8 cellular contexts compared by ENCODE assay signal in the genomic region with DNA sequence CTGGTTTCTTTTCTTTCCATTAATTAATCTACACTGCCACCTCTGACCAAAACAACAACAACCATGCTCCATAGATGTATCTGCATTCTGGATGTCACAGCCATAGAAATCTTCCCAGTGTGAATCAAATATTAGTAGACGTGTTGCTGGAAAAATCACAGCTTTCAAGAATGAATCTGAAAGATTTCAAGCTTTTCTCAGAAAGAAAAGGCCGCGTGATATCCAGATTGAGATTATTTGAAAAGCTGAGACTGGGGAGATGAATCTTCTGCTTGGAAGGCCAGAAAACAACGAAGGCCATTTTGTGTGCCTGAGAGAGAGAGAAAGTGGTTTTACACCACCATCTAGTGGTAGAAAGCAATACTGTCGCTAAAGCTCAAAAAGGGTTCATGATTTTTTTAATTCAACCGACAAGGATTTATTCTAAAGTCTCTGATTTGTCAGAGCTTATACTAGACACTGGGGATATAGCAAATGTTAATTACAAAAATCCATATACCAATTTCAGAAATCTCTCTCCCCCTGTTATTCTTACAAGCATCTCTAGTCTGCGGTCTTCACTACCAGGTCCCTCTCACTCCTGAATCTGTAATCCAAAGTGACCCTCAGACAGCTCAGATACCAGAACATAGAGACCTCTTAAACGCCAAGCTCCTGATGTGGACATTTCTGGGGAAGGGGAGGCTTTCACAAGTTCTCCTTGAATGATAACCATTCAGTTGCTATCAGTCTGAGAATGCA.
A peak's percentile ranks its signal among the peaks of the same experiment; 100 is the strongest.
DNase-seq lines count a peak whose midpoint lies in the region; ATAC-seq and TF ChIP-seq lines count a peak whose summit lies in the region.

No MANE protein-coding gene starts in this region.

- no peak overlapping the region for H3K4me3 ChIP-seq in parathyroid adenoma (ENCODE audit: low read depth, low read length)

- H3K79me2 ChIP-seq in parathyroid adenoma: no peaks in the 10 kb centered on the region

- peak; percentile 55 for DNase-seq in Daoy (ENCODE audit: low read depth)
- DNase-seq in NCI-H526 treated with DMSO at 0.1 percent for 48 hours (lab: John Stamatoyannopoulos, UW): peak; percentile 40
- DNase-seq in germinal center (ENCODE audit: low spot score): peak; percentile 68
- DNase-seq in effector CD8-positive, alpha-beta T cell (lab: John Stamatoyannopoulos, UW): no peak

- no peaks in the 10 kb centered on the region for H3K9me3 Mint-ChIP-seq in activated T-helper 17 cell treated with anti-CD3 and anti-CD28 coated beads, Interleukin-2, amount 50 U/mL, for 72 hours

- no peaks in the 10 kb centered on the region for H3K4me1 ChIP-seq in parathyroid adenoma

- peak overlapping the region; percentile 25 for H3K4me2 ChIP-seq in parathyroid adenoma (ENCODE audit: low read length)

- no peaks in the 10 kb centered on the region for H3K27me3 Mint-ChIP-seq in activated T-helper 17 cell treated with anti-CD3 and anti-CD28 coated beads, Interleukin-2, amount 50 U/mL, for 72 hours

- H2AFZ ChIP-seq in parathyroid adenoma: peak overlapping the region; percentile 94

- H3K27ac Mint-ChIP-seq in activated T-helper 17 cell treated with anti-CD3 and anti-CD28 coated beads, Interleukin-2, amount 50 U/mL, for 72 hours: peak overlapping the region; percentile 95

- H3K36me3 ChIP-seq in parathyroid adenoma (ENCODE audit: control insufficient read depth, insufficient read depth, low read length): no peaks in the 10 kb centered on the region

- peaks cover 22% of the 10 kb centered on the region for H3K4me1 Mint-ChIP-seq in activated T-helper 17 cell treated with anti-CD3 and anti-CD28 coated beads, Interleukin-2, amount 50 U/mL, for 72 hours

- peak; percentile 65 for ATAC-seq in GM19455 (IDR thresholded peaks at IDR 0.05; ENCODE audit: unreplicated experiment)
- ATAC-seq in HG03460 (IDR thresholded peaks at IDR 0.05; ENCODE audit: unreplicated experiment): peak; percentile 48
- ATAC-seq in activated T-helper 17 cell treated with anti-CD3 and anti-CD28 coated beads, Interleukin-2, amount 50 U/mL, for 72 hours (replicated peaks): peak; percentile 54

- TF ChIP-seq CTCF in parathyroid adenoma (IDR thresholded peaks at IDR 0.05): peak; percentile 68

- no peaks in the 10 kb centered on the region for H3K9me3 ChIP-seq in parathyroid adenoma (ENCODE audit: control insufficient read depth, low read length)

- no peak overlapping the region for H3K9ac ChIP-seq in parathyroid adenoma

- H3K36me3 Mint-ChIP-seq in activated T-helper 17 cell treated with anti-CD3 and anti-CD28 coated beads, Interleukin-2, amount 50 U/mL, for 72 hours (ENCODE audit: low read depth): no peaks in the 10 kb centered on the region

- peak overlapping the region; percentile 86 for H3K4me3 Mint-ChIP-seq in activated T-helper 17 cell treated with anti-CD3 and anti-CD28 coated beads, Interleukin-2, amount 50 U/mL, for 72 hours

- no peaks in the 10 kb centered on the region for H3K27me3 ChIP-seq in parathyroid adenoma (ENCODE audit: control insufficient read depth, insufficient read depth, low read length)

- peak overlapping the region; percentile 19 for H3K27ac ChIP-seq in parathyroid adenoma
